In genomic region chr6:52937908-52938307, GRCh38 we compare ENCODE assay signal across 23 cellular contexts. TPM values are rescaled to one million over a fixed set of nuclear protein-coding genes. Genes with fewer than 3 reads are reported as not detected.
DNase-seq lines count a peak whose midpoint lies in the region; TF ChIP-seq lines count a peak whose summit lies in the region.
"Had no signal": no experiment of that assay in that cellular context is flagged by ENCODE, and none has a peak within 500 bp of the region (broad histone marks: within the 10 kb centered on the region; RNA-seq: fewer than 3 reads in every experiment).

No MANE protein-coding gene starts in this region.

- peak; percentile 67 for DNase-seq in AG08395 (ENCODE audit: low spot score)
- peak; percentile 9 for DNase-seq in HCEC 1CT
- DNase-seq in astrocyte of the spinal cord (ENCODE audit: low read depth, low spot score), result peak; percentile 8
- DNase-seq in islet precursor cell, result peak; percentile 45
- DNase-seq in CD8-positive, alpha-beta memory T cell, result no peak
- DNase-seq in activated CD4-positive, CD25-positive, alpha-beta regulatory T cell (lab: John Stamatoyannopoulos, UW), result no peak
- no peak for DNase-seq in NCI-H1694 (lab: John Stamatoyannopoulos, UW)
- no peak for DNase-seq in LoVo (ENCODE audit: low spot score)
- DNase-seq: CD4-positive, alpha-beta memory T cell; NCI-H1092; NCI-H524 treated with DMSO at 0.1 percent for 48 hours; nucleus accumbens; OCI-M1; right lobe of liver; SJCRH30; stimulated activated naive CD8-positive, alpha-beta T cell treated with anti-CD3 and anti-CD28 coated beads, Interleukin-15, Interleukin-2, amounts not matched to agents 100 U/mL and 50 U/mL, for 24 hours; T-helper 2 cell; upper lobe of left lung had no signal

- H3K27me3 ChIP-seq in CD8-positive, alpha-beta memory T cell (ENCODE audit: insufficient read depth, low read length, poor library complexity, severe bottlenecking), result no peaks in the 10 kb centered on the region
- H3K27me3 ChIP-seq: right lobe of liver, SJCRH30, upper lobe of left lung had no signal

- no peak overlapping the region for H3K4me3 ChIP-seq in astrocyte of the spinal cord (ENCODE audit: low read depth, low read length)
- H3K4me3 ChIP-seq in CD8-positive, alpha-beta memory T cell (ENCODE audit: low read length), result no peak overlapping the region
- H3K4me3 ChIP-seq: right lobe of liver, SJCRH30, upper lobe of left lung had no signal

- no peak for TF ChIP-seq CTCF in astrocyte of the spinal cord (IDR thresholded peaks at IDR 0.05; ENCODE audit: low read depth, low read length)

- H3K27ac ChIP-seq in CD8-positive, alpha-beta memory T cell (ENCODE audit: low read depth, low read length), result no peak overlapping the region
- H3K27ac ChIP-seq: right lobe of liver, SJCRH30, upper lobe of left lung had no signal

- no peaks in the 10 kb centered on the region for H3K9me3 Mint-ChIP-seq in CD8-positive, alpha-beta memory T cell
- H3K9me3 Mint-ChIP-seq: activated T-helper 2 cell treated with anti-CD3 and anti-CD28 coated beads, Interferon-gamma antibody, Interleukin-2, Interleukin-4, amounts not matched to agents 10 μg/mL and 5 μg/mL and 100 μg/mL, durations not matched to agents 14 hours and 24 hours and 36 hours; CD4-positive, alpha-beta memory T cell had no signal

- POLR2A ChIA-PET in CD8-positive, alpha-beta memory T cell (lab: Charles Lee), result no interaction called here

- no peaks in the 10 kb centered on the region for H3K4me1 ChIP-seq in CD8-positive, alpha-beta memory T cell (ENCODE audit: insufficient read depth, low read length)
- H3K4me1 ChIP-seq: right lobe of liver, SJCRH30, upper lobe of left lung had no signal

- H3K27me3 Mint-ChIP-seq in CD8-positive, alpha-beta memory T cell, result peaks cover 9 to 24% of the 10 kb centered on the region in 2 donors

- in situ Hi-C loops in astrocyte of the spinal cord (cut with HindIII; ENCODE audit: low sequenced_read_pairs), result no loop called here

- peaks cover 0 to 7% (median 0%) of the 10 kb centered on the region in 3 donors for H3K36me3 Mint-ChIP-seq in CD8-positive, alpha-beta memory T cell
- H3K36me3 Mint-ChIP-seq: CD4-positive, alpha-beta memory T cell had no signal

- H3K36me3 ChIP-seq in CD8-positive, alpha-beta memory T cell (ENCODE audit: insufficient read depth, low read length), result no peaks in the 10 kb centered on the region
- H3K36me3 ChIP-seq: right lobe of liver, SJCRH30, upper lobe of left lung had no signal

- no peak overlapping the region for H3K27ac Mint-ChIP-seq in CD8-positive, alpha-beta memory T cell
- H3K27ac Mint-ChIP-seq: activated T-helper 2 cell treated with anti-CD3 and anti-CD28 coated beads, Interferon-gamma antibody, Interleukin-2, Interleukin-4, amounts not matched to agents 10 μg/mL and 5 μg/mL and 100 μg/mL, durations not matched to agents 14 hours and 24 hours and 36 hours; CD4-positive, alpha-beta memory T cell had no signal

- H3K4me3 Mint-ChIP-seq in CD8-positive, alpha-beta memory T cell, result no peak overlapping the region
- H3K4me3 Mint-ChIP-seq: CD4-positive, alpha-beta memory T cell had no signal

- no peaks in the 10 kb centered on the region for H3K4me1 Mint-ChIP-seq in CD8-positive, alpha-beta memory T cell
- H3K4me1 Mint-ChIP-seq: CD4-positive, alpha-beta memory T cell had no signal

- no peaks in the 10 kb centered on the region for H3K9me3 ChIP-seq in CD8-positive, alpha-beta memory T cell (ENCODE audit: low read length)
- H3K9me3 ChIP-seq: right lobe of liver, SJCRH30, upper lobe of left lung had no signal

- CTCF ChIA-PET in CD8-positive, alpha-beta memory T cell (lab: Charles Lee), result no interaction called here

RNA-seq across cellular contexts. Expression of gene GSTA3, which starts 28.4 kb away (rescaled TPM):
- not detected for total RNA-seq in CD8-positive, alpha-beta memory T cell
- not detected for polyA plus RNA-seq in CD8-positive, alpha-beta memory T cell
- total RNA-seq: activated CD8-positive, alpha-beta memory T cell treated with anti-CD3 and anti-CD28 coated beads for 36 hours; activated T-helper 2 cell treated with anti-CD3 and anti-CD28 coated beads, Interferon-gamma antibody, Interleukin-2, Interleukin-4, amounts not matched to agents 10 μg/mL and 5 μg/mL and 100 μg/mL, durations not matched to agents 14 hours and 24 hours and 36 hours; CD4-positive, alpha-beta memory T cell; cerebellum; frontal cortex; mucosa of gallbladder; right lobe of liver; SJCRH30 had no signal
- polyA plus RNA-seq: CD4-positive, alpha-beta memory T cell had no signal

RNA-seq across cellular contexts. Expression of gene GSTA4, which starts 57.2 kb away (rescaled TPM):
- 1 to 10 TPM; 4.9 TPM for total RNA-seq in CD8-positive, alpha-beta memory T cell
- 4.6 TPM for polyA plus RNA-seq in CD8-positive, alpha-beta memory T cell
- total RNA-seq: CD4-positive, alpha-beta memory T cell had no signal

Comparison
In these comparisons a context has a peak if more than half of its experiments do, and no peak if none do; other contexts are left out.
1. DNase-seq: peak in AG08395 (single experiment), HCEC 1CT (single experiment), astrocyte of the spinal cord (single experiment) and islet precursor cell (single experiment); none in CD8-positive, alpha-beta memory T cell (0 of 5), activated CD4-positive, CD25-positive, alpha-beta regulatory T cell (0 of 4), NCI-H1694 (single experiment) and LoVo (single experiment).